In genomic region chr3:4978259-4978965, GRCh38 we compare ENCODE assay signal across 8 cellular contexts. TPM values are rescaled to one million over a fixed set of nuclear protein-coding genes. Genes with fewer than 3 reads are reported as not detected.
DNase-seq lines count a peak whose midpoint lies in the region; ATAC-seq and TF ChIP-seq lines count a peak whose summit lies in the region.

No MANE protein-coding gene starts in this region.

- DNase-seq in ELR (ENCODE audit: low read depth): peak; percentile 96
- DNase-seq in SK-MEL-5 (ENCODE audit: low read depth, low spot score): peak; percentile 98
- DNase-seq in activated naive CD8-positive, alpha-beta T cell treated with anti-CD3 and anti-CD28 coated beads, Interleukin-2, amount 10 ng/mL, durations not matched to agents 7 days and 5 days: peak; percentile 92
- DNase-seq in Right ventricle myocardium inferior (ENCODE audit: missing footprints): peak; percentile 98
- DNase-seq in ovary: peak; percentile 95 to 97 (median 97)
- peak; percentile 85 to 88 for DNase-seq in tibial nerve (ENCODE audit: low spot score in 2 of 2)

- TF ChIP-seq POLR2A in ovary (IDR thresholded peaks at IDR 0.05) (peak; percentile 55), tibial nerve (IDR thresholded peaks at IDR 0.05) (peak in 1 of 2 donors; percentile 33)

- peak overlapping the region; percentile 87 for H3K4me3 ChIP-seq in ovary
- peak overlapping the region; percentile 66 to 92 (median 78) for H3K4me3 ChIP-seq in tibial nerve

- peaks cover 25% of the 10 kb centered on the region for H3K36me3 ChIP-seq in KOPT-K1 (ENCODE audit: insufficient read depth, low read length)
- no peaks in the 10 kb centered on the region for H3K36me3 ChIP-seq in ovary
- H3K36me3 ChIP-seq in tibial nerve: peaks cover 0 to 7% (median 0%) of the 10 kb centered on the region in 3 donors

- peak; percentile 43 for ATAC-seq in GM21825 (IDR thresholded peaks at IDR 0.05; ENCODE audit: unreplicated experiment)
- ATAC-seq in activated naive CD8-positive, alpha-beta T cell treated with anti-CD3 and anti-CD28 coated beads, Interleukin-2, amount 10 ng/mL, durations not matched to agents 7 days and 5 days (ENCODE audit: low read depth): peak; percentile 60
- peak; percentile 84 for ATAC-seq in Right ventricle myocardium inferior

- peaks cover 5% of the 10 kb centered on the region for H3K4me1 ChIP-seq in ovary (ENCODE audit: insufficient read depth)
- H3K4me1 ChIP-seq in tibial nerve: peaks cover 0 to 50% (median 28%) of the 10 kb centered on the region in 4 donors

- WGBS in ovary, 3 donors: 0 to 1% (median 0%) methylated on average over 49 to 70 of the region's 70 CpGs
- 0% methylated on average over 33 to 37 of the region's 70 CpGs for WGBS in tibial nerve, 2 donors

- in situ Hi-C loops in SK-MEL-5 (cut with HindIII; ENCODE audit: low pct_unique_long_range_greater_than_20kb, low sequenced_read_pairs): no loop called here

- peaks cover 26% of the 10 kb centered on the region for H3K4me1 Mint-ChIP-seq in activated naive CD8-positive, alpha-beta T cell treated with anti-CD3 and anti-CD28 coated beads, Interleukin-2, amount 10 ng/mL, durations not matched to agents 7 days and 5 days

- TF ChIP-seq EP300 in ovary (IDR thresholded peaks at IDR 0.05) (peak; percentile 85), tibial nerve (IDR thresholded peaks at IDR 0.05) (peak in 1 of 2 donors; percentile 98)

- H3K27ac ChIP-seq in KOPT-K1 (ENCODE audit: low read depth, low read length, poor library complexity, severe bottlenecking) (peak overlapping the region; percentile 74), ovary (peak overlapping the region; percentile 97 to 98), tibial nerve (peak overlapping the region; percentile 96 to 98 (median 98))

- H3K27me3 ChIP-seq in ovary (no peaks in the 10 kb centered on the region), tibial nerve (no peaks in the 10 kb centered on the region)

- TF ChIP-seq CTCF in ovary (IDR thresholded peaks at IDR 0.05) (no peak), tibial nerve (IDR thresholded peaks at IDR 0.05) (peak in 2 of 5 experiments; percentile 24 to 27)

- peak overlapping the region; percentile 99 for H3K27ac Mint-ChIP-seq in activated naive CD8-positive, alpha-beta T cell treated with anti-CD3 and anti-CD28 coated beads, Interleukin-2, amount 10 ng/mL, durations not matched to agents 7 days and 5 days

- no peaks in the 10 kb centered on the region for H3K27me3 Mint-ChIP-seq in activated naive CD8-positive, alpha-beta T cell treated with anti-CD3 and anti-CD28 coated beads, Interleukin-2, amount 10 ng/mL, durations not matched to agents 7 days and 5 days

- H3K36me3 Mint-ChIP-seq in activated naive CD8-positive, alpha-beta T cell treated with anti-CD3 and anti-CD28 coated beads, Interleukin-2, amount 10 ng/mL, durations not matched to agents 7 days and 5 days: peaks cover 44% of the 10 kb centered on the region

- peak overlapping the region; percentile 98 for H3K4me3 Mint-ChIP-seq in activated naive CD8-positive, alpha-beta T cell treated with anti-CD3 and anti-CD28 coated beads, Interleukin-2, amount 10 ng/mL, durations not matched to agents 7 days and 5 days

- H3K9me3 ChIP-seq in KOPT-K1 (ENCODE audit: insufficient read depth, low read length, poor library complexity, severe bottlenecking) (no peaks in the 10 kb centered on the region), ovary (no peaks in the 10 kb centered on the region), tibial nerve (no peaks in the 10 kb centered on the region)

- peaks cover 2% of the 10 kb centered on the region for H3K9me3 Mint-ChIP-seq in activated naive CD8-positive, alpha-beta T cell treated with anti-CD3 and anti-CD28 coated beads, Interleukin-2, amount 10 ng/mL, durations not matched to agents 7 days and 5 days

- intact Hi-C loops in Right ventricle myocardium inferior (cut with DNase I) (loop anchor here (1.0 to 2.0 kb wide), 3 partner anchors 38 to 258 kb away; no protein-coding TSS in a partner anchor), ovary (cut with DNase I) (loop anchor here in 2 of 4 donors (2.0 to 5.0 kb wide), 4 partner anchors 49 to 258 kb away; no protein-coding TSS in a partner anchor)

- POLR2A ChIA-PET in activated naive CD8-positive, alpha-beta T cell treated with anti-CD3 and anti-CD28 coated beads, Interleukin-2, amount 10 ng/mL, durations not matched to agents 7 days and 5 days (lab: Charles Lee): interaction anchor here (0.9 to 14.2 kb wide), 33 partner anchors 8 to 485 kb away, joined by 3 to 734 read pairs (median 7); no protein-coding TSS in a partner anchor

RNA-seq across cellular contexts. Expression of gene BHLHE40, which starts 0.8 kb away (rescaled TPM):
- total RNA-seq in SK-MEL-5 (2014; rRNA removed; shearing (Covaris generic)): 61.3 and 81.0 TPM in 2 replicates
- polyA plus RNA-seq in SK-MEL-5 (2015; cell fraction: cytosol; rRNA removed): 114 and 135 TPM in 2 replicates
- polyA plus RNA-seq in SK-MEL-5 (2015; cell fraction: nucleus; rRNA removed): 98.2 and 128 TPM in 2 replicates
- 100 to 1,000 TPM; 208 to 225 TPM for total RNA-seq in activated naive CD8-positive, alpha-beta T cell treated with anti-CD3 and anti-CD28 coated beads, Interleukin-2, amount 10 ng/mL, durations not matched to agents 7 days and 5 days
- total RNA-seq in Right ventricle myocardium inferior (26.9 TPM), ovary (100 to 1,000 TPM in 4 of 7 donors, 10 to 100 TPM in 3; 47.3 to 264 (median 103) TPM), tibial nerve (10 to 100 TPM; 44.1 to 61.4 (median 53.7) TPM)
- 10 to 100 TPM; 28.6 to 52.2 TPM for polyA plus RNA-seq in ovary

Comparison
In these comparisons a context has a peak if more than half of its experiments do, and no peak if none do; other contexts are left out.
1. Peak in every context shown above with its lines: DNase-seq, ATAC-seq, H3K4me3 ChIP-seq and H3K27ac ChIP-seq.